11 cellular contexts compared by ENCODE assay signal in genomic region chrX:15947648-15948317, GRCh38.
A peak's percentile ranks its signal among the peaks of the same experiment; 100 is the strongest.
DNase-seq lines count a peak whose midpoint lies in the region; ATAC-seq and TF ChIP-seq lines count a peak whose summit lies in the region.
"Had no signal": no experiment of that assay in that cellular context is flagged by ENCODE, and none has a peak within 500 bp of the region (broad histone marks: within the 10 kb centered on the region; RNA-seq: fewer than 3 reads in every experiment).

No MANE protein-coding gene starts in this region.

- DNase-seq in Caki2 (ENCODE audit: low read depth) (peak; percentile 16), NB4 (ENCODE audit: low read depth) (peak; percentile 16), dermis blood vessel endothelial cell (peak; percentile 52), mesendoderm (peak; percentile 91), Caco-2 (no peak), NCI-H1105 treated with DMSO at 0.1 percent for 48 hours (lab: John Stamatoyannopoulos, UW) (no peak)
- DNase-seq: DMS 273 treated with DMSO at 0.1 percent for 48 hours, NCI-H1436, T-helper 1 cell had no signal

- WGBS in mesendoderm (ENCODE audit: extremely low coverage, insufficient coverage, low lambda C conversion rate), result no CpG with 5 or more reads among the region's 1 CpG

- ATAC-seq in GM21381 (IDR thresholded peaks at IDR 0.05; ENCODE audit: unreplicated experiment) (no peak), HG03159 (IDR thresholded peaks at IDR 0.05; ENCODE audit: unreplicated experiment) (no peak)

- no peak overlapping the region for H3K23ac ChIP-seq in mesendoderm (ENCODE audit: low read length)

- no peak overlapping the region for H3K4me2 ChIP-seq in mesendoderm (ENCODE audit: low read length)

- no peak overlapping the region for H3K9ac ChIP-seq in mesendoderm (ENCODE audit: low read length)

- POLR2A ChIA-PET in Caco-2 (lab: Charles Lee), result no interaction called here

- peaks cover 4% of the 10 kb centered on the region for H3K4me1 ChIP-seq in mesendoderm (ENCODE audit: control insufficient read depth, low read depth, low read length)
- H3K4me1 ChIP-seq in Caco-2, result no peaks in the 10 kb centered on the region

- no peaks in the 10 kb centered on the region for H3K9me3 Mint-ChIP-seq in Caco-2 (ENCODE audit: unreplicated experiment)

- BruUV-seq in Caco-2 (replicated peaks; lab: Mats Ljungman, UMichigan), result no TSS peak

- no peaks in the 10 kb centered on the region for H3K36me3 ChIP-seq in mesendoderm (ENCODE audit: control insufficient read depth, insufficient read depth, low read length)
- no peaks in the 10 kb centered on the region for H3K36me3 ChIP-seq in Caco-2 (ENCODE audit: control insufficient read depth, insufficient read depth, low read length)

- H3K18ac ChIP-seq in mesendoderm (ENCODE audit: low read length), result peak overlapping the region; percentile 41

- TF ChIP-seq CTCF in NB4 (IDR thresholded peaks at IDR 0.05; ENCODE audit: low read depth, low read length) (no peak), Caco-2 (IDR thresholded peaks at IDR 0.05; ENCODE audit: insufficient read depth in 1 of 2, low read depth in 1 of 2, low read length in 1 of 2, severe bottlenecking in 1 of 2, unreplicated experiment in 1 of 2) (no peak)

- no peak overlapping the region for H2BK5ac ChIP-seq in mesendoderm (ENCODE audit: low read length)

- no peak overlapping the region for H4K8ac ChIP-seq in mesendoderm (ENCODE audit: low read depth, low read length)

- H3K27me3 ChIP-seq in mesendoderm (ENCODE audit: insufficient read depth, low read length, poor library complexity) (no peaks in the 10 kb centered on the region), Caco-2 (replicated peaks; ENCODE audit: control insufficient read depth, insufficient read depth, low read length) (no peaks in the 10 kb centered on the region)

- H3K4me3 Mint-ChIP-seq in Caco-2 (ENCODE audit: unreplicated experiment), result no peak overlapping the region

- in situ Hi-C loops in Caki2 (cut with HindIII; ENCODE audit: low pct_unique_long_range_greater_than_20kb, low sequenced_read_pairs), result no loop called here

- peaks cover 12% of the 10 kb centered on the region for H3K4me1 Mint-ChIP-seq in Caco-2 (ENCODE audit: low read depth, unreplicated experiment)

- H3K27ac ChIP-seq in mesendoderm (ENCODE audit: low read depth, low read length), result peak overlapping the region; percentile 51

- intact Hi-C loops in Caco-2 (cut with micrococcal nuclease; ENCODE audit: unreplicated experiment), result no loop called here

- no peaks in the 10 kb centered on the region for H3K9me3 ChIP-seq in Caco-2

- H3K4me3 ChIP-seq in NB4 (ENCODE audit: low read depth, low read length) (no peak overlapping the region), mesendoderm (ENCODE audit: low read length) (no peak overlapping the region), Caco-2 (ENCODE audit: low read depth, low read length) (no peak overlapping the region)

- TF ChIP-seq POLR2A in NB4 (IDR thresholded peaks at IDR 0.05; ENCODE audit: extremely low read depth, insufficient read length), result no peak

- H3K56ac ChIP-seq in mesendoderm (ENCODE audit: low read length), result peak overlapping the region; percentile 56

- H2BK15ac ChIP-seq in mesendoderm (replicated peaks; ENCODE audit: low read depth), result peak overlapping the region; percentile 85

- no peaks in the 10 kb centered on the region for H3K79me1 ChIP-seq in mesendoderm (ENCODE audit: low read length)

- H4K5ac ChIP-seq in mesendoderm (ENCODE audit: low read length), result no peak overlapping the region

- no peak overlapping the region for H2AK5ac ChIP-seq in mesendoderm (ENCODE audit: low read length)

- no peak overlapping the region for H3K4ac ChIP-seq in mesendoderm (ENCODE audit: low read depth, low read length)

- CTCF ChIA-PET in Caco-2 (lab: Charles Lee), result interaction anchor here (0.6 kb wide), 1 partner anchor 319 kb away, joined by 4 read pairs; no protein-coding TSS in a partner anchor

- no peak overlapping the region for H3K27ac Mint-ChIP-seq in Caco-2 (ENCODE audit: unreplicated experiment)

- no peaks in the 10 kb centered on the region for H3K79me2 ChIP-seq in mesendoderm (ENCODE audit: control insufficient read depth, insufficient read depth, low read length)

- H3K36me3 Mint-ChIP-seq in Caco-2 (ENCODE audit: insufficient read depth, unreplicated experiment), result no peaks in the 10 kb centered on the region

- no peaks in the 10 kb centered on the region for H3K27me3 Mint-ChIP-seq in Caco-2 (ENCODE audit: insufficient read depth, unreplicated experiment)

- H2BK120ac ChIP-seq in mesendoderm (ENCODE audit: low read depth, low read length), result no peak overlapping the region

Comparison
In these comparisons a context has a peak if more than half of its experiments do, and no peak if none do; other contexts are left out.
1. DNase-seq: peak in Caki2 (single experiment), NB4 (single experiment), dermis blood vessel endothelial cell (single experiment) and mesendoderm (single experiment); none in Caco-2 (0 of 2) and NCI-H1105 treated with DMSO at 0.1 percent for 48 hours (single experiment).